In the genomic region with DNA sequence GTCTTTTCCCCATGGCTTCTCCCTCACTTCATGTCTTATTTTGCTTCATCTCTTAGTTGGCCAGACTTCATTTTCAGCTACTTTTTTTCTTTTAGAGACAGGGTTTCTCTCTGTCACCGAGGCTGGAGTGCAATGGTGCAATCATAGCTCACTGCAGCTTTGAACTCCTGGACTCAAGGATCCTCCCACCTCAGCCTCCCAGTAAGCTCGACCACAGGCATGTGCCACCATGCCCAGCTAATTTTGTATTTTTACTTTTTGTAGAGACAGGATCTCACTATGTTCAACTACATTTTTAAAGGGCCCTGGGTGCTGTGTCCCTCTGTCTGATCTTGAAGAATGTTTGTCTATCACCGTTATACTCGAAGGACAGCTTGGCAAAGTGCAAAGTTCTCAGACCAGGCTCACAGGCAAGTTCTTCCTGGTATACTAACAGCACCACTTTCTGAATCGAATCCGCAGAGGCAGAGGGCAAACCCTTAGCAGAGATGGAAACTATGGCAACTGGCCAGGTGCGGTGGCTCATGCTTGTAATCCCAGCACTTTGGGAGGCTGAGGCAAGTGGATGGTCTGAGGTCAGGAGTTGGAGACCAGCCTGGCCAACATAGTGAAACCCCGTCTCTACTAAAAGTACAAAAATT, we compare ENCODE assay signal across 1 cellular context.
TF ChIP-seq lines count a peak whose summit lies in the region.

No MANE protein-coding gene starts in this region.

TF ChIP-seq in HepG2, 621 proteins besides CTCF, POLR2A, EP300 and RAD21 (continued from another document):
- no peak for TF ChIP-seq REL (CRISPR knock-in tag; conservative IDR thresholded peaks at IDR 0.05)
- no peak for TF ChIP-seq NR3C1 (CRISPR knock-in tag; IDR thresholded peaks at IDR 0.05)
- TF ChIP-seq, protein P1, sequence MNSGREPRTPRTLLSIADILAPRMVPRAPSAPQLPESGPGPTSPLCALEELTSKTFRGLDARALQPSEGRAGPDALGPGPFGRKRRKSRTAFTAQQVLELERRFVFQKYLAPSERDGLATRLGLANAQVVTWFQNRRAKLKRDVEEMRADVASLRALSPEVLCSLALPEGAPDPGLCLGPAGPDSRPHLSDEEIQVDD (CRISPR knock-in tag; IDR thresholded peaks at IDR 0.05; ENCODE audit: borderline replicate concordance): no peak
- TF ChIP-seq, protein P2, sequence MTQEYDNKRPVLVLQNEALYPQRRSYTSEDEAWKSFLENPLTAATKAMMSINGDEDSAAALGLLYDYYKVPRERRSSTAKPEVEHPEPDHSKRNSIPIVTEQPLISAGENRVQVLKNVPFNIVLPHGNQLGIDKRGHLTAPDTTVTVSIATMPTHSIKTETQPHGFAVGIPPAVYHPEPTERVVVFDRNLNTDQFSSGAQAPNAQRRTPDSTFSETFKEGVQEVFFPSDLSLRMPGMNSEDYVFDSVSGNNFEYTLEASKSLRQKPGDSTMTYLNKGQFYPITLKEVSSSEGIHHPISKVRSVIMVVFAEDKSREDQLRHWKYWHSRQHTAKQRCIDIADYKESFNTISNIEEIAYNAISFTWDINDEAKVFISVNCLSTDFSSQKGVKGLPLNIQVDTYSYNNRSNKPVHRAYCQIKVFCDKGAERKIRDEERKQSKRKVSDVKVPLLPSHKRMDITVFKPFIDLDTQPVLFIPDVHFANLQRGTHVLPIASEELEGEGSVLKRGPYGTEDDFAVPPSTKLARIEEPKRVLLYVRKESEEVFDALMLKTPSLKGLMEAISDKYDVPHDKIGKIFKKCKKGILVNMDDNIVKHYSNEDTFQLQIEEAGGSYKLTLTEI (CRISPR knock-in tag; conservative IDR thresholded peaks at IDR 0.05): no peak
- no peak for TF ChIP-seq RARA (CRISPR knock-in tag; IDR thresholded peaks at IDR 0.05)
- TF ChIP-seq, protein P3, sequence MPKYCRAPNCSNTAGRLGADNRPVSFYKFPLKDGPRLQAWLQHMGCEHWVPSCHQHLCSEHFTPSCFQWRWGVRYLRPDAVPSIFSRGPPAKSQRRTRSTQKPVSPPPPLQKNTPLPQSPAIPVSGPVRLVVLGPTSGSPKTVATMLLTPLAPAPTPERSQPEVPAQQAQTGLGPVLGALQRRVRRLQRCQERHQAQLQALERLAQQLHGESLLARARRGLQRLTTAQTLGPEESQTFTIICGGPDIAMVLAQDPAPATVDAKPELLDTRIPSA (CRISPR knock-in tag; IDR thresholded peaks at IDR 0.05; ENCODE audit: borderline replicate concordance): no peak
- TF ChIP-seq, protein P4, sequence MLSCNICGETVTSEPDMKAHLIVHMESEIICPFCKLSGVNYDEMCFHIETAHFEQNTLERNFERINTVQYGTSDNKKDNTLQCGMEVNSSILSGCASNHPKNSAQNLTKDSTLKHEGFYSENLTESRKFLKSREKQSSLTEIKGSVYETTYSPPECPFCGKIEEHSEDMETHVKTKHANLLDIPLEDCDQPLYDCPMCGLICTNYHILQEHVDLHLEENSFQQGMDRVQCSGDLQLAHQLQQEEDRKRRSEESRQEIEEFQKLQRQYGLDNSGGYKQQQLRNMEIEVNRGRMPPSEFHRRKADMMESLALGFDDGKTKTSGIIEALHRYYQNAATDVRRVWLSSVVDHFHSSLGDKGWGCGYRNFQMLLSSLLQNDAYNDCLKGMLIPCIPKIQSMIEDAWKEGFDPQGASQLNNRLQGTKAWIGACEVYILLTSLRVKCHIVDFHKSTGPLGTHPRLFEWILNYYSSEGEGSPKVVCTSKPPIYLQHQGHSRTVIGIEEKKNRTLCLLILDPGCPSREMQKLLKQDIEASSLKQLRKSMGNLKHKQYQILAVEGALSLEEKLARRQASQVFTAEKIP (CRISPR knock-in tag; IDR thresholded peaks at IDR 0.05; ENCODE audit: borderline replicate concordance): no peak
- TF ChIP-seq NFKBIZ (CRISPR knock-in tag; IDR thresholded peaks at IDR 0.05): no peak
